Comparison of ENCODE assay signal across 12 cellular contexts in the genomic region with DNA sequence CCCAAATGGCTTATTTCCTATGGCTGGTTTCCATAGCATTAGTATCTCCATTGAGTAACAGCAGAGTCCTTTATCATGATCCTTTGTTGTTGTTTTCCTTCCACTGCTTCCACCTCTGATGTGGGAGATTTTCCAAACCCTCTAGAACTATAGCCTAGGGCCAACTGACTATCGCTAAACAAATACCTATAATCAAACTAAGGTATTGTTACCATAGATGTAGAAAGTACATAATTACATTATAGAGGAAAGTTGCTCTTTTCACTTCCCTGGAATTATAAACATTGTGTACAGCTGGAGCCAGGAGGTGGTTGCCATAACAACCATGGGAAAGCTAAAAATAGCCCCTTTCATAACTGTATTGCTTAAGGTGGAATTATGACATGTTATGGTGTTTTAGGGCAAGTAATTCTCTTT. TPM values are rescaled to one million over a fixed set of nuclear protein-coding genes. Genes with fewer than 3 reads are reported as not detected.
A peak's percentile ranks its signal among the peaks of the same experiment; 100 is the strongest.
DNase-seq lines count a peak whose midpoint lies in the region; ATAC-seq and TF ChIP-seq lines count a peak whose summit lies in the region.
"Had no signal": no experiment of that assay in that cellular context is flagged by ENCODE, and none has a peak within 500 bp of the region (broad histone marks: within the 10 kb centered on the region; RNA-seq: fewer than 3 reads in every experiment).

No MANE protein-coding gene starts in this region.

- no peaks in the 10 kb centered on the region for H3K27me3 Mint-ChIP-seq in endothelial cell (ENCODE audit: unreplicated experiment)

- no peaks in the 10 kb centered on the region for H3K9me3 ChIP-seq in HAP-1
- H3K9me3 ChIP-seq in neutrophil, result no peaks in the 10 kb centered on the region
- H3K9me3 ChIP-seq in left ventricle myocardium inferior (replicated peaks), result no peaks in the 10 kb centered on the region
- H3K9me3 ChIP-seq in MG63, result no peaks in the 10 kb centered on the region
- H3K9me3 ChIP-seq: psoas muscle had no signal

- H3K4me3 ChIP-seq in HAP-1, result no peak overlapping the region
- H3K4me3 ChIP-seq in neutrophil (ENCODE audit: low read depth in 1 of 2, low read length in 1 of 2), result no peak overlapping the region
- no peak overlapping the region for H3K4me3 ChIP-seq in left ventricle myocardium inferior
- no peak overlapping the region for H3K4me3 ChIP-seq in MG63
- H3K4me3 ChIP-seq: psoas muscle had no signal

- H3K27me3 ChIP-seq in HAP-1 (ENCODE audit: low read depth) (no peaks in the 10 kb centered on the region), neutrophil (no peaks in the 10 kb centered on the region), left ventricle myocardium inferior (ENCODE audit: low read depth) (no peaks in the 10 kb centered on the region), MG63 (no peaks in the 10 kb centered on the region)

- TF ChIP-seq CTCF in endothelial cell (IDR thresholded peaks at IDR 0.05; ENCODE audit: unreplicated experiment) (no peak), neutrophil (IDR thresholded peaks at IDR 0.05) (no peak), left ventricle myocardium inferior (IDR thresholded peaks at IDR 0.05; ENCODE audit: borderline replicate concordance) (no peak)

- H3K4me1 Mint-ChIP-seq in endothelial cell (ENCODE audit: unreplicated experiment), result peaks cover 4% of the 10 kb centered on the region
- H3K4me1 Mint-ChIP-seq: immature natural killer cell had no signal

- H3K27ac Mint-ChIP-seq in endothelial cell (ENCODE audit: unreplicated experiment), result peak overlapping the region; percentile 98
- H3K27ac Mint-ChIP-seq: immature natural killer cell had no signal

- H3K9me3 Mint-ChIP-seq in endothelial cell (ENCODE audit: unreplicated experiment), result no peaks in the 10 kb centered on the region
- H3K9me3 Mint-ChIP-seq: immature natural killer cell had no signal

- peaks cover 4% of the 10 kb centered on the region for H3K36me3 Mint-ChIP-seq in endothelial cell (ENCODE audit: low read depth, unreplicated experiment)

- H3K4me1 ChIP-seq in HAP-1 (peaks cover 29% of the 10 kb centered on the region), neutrophil (ENCODE audit: control insufficient read depth in 1 of 2, insufficient read depth in 1 of 2, low read depth in 1 of 2, low read length in 1 of 2) (peaks cover 12 to 16% of the 10 kb centered on the region in 2 experiments), left ventricle myocardium inferior (peaks cover 29% of the 10 kb centered on the region)

- peak overlapping the region; percentile 39 for H3K27ac ChIP-seq in neutrophil
- H3K27ac ChIP-seq in left ventricle myocardium inferior (replicated peaks), result no peak overlapping the region
- H3K27ac ChIP-seq: psoas muscle, VCaP had no signal

- in situ Hi-C loops in HAP-1 (cut with MboI; ENCODE audit: low sequenced_read_pairs), result no loop called here

- H3K36me3 ChIP-seq in HAP-1 (replicated peaks) (peaks cover 4% of the 10 kb centered on the region; the same call in 1 of the 2 replicates), neutrophil (peaks cover 18% of the 10 kb centered on the region), left ventricle myocardium inferior (peaks cover 5% of the 10 kb centered on the region), MG63 (no peaks in the 10 kb centered on the region; the same call in 1 of the 2 replicates)

- intact Hi-C loops in left ventricle myocardium inferior (cut with micrococcal nuclease), result no loop called here

- ATAC-seq in GM21825 (IDR thresholded peaks at IDR 0.05; ENCODE audit: unreplicated experiment), result no peak
- ATAC-seq: psoas muscle had no signal

- DNase-seq in HAP-1 (ENCODE audit: low spot score in 2 of 2) (peak; percentile 12 to 65), NCI-H226 (peak; percentile 47), endothelial cell (ENCODE audit: low spot score) (no peak), left ventricle myocardium inferior (no peak), MG63 (no peak), NOMO-1 treated with dmso at 0.1 percent for 144 hours (lab: John Stamatoyannopoulos, UW; ENCODE audit: unreplicated experiment) (no peak)
- DNase-seq: immature natural killer cell, psoas muscle, RPMI8226 had no signal

- no peak overlapping the region for H3K4me3 Mint-ChIP-seq in endothelial cell (ENCODE audit: unreplicated experiment)
- H3K4me3 Mint-ChIP-seq: immature natural killer cell had no signal

RNA-seq across cellular contexts. Expression of gene ALKBH3, which starts 47.0 kb away (rescaled TPM):
- total RNA-seq in endothelial cell (ENCODE audit: unreplicated experiment) (27.3 TPM), left ventricle myocardium inferior (18.1 TPM)
- total RNA-seq in MG63 (2014; rRNA removed; shearing (Covaris generic); ENCODE audit: low replicate concordance), result 59.3 and 129 TPM in 2 replicates

Comparison
In these comparisons a context has a peak if more than half of its experiments do, and no peak if none do; other contexts are left out.
1. DNase-seq: peak in HAP-1 (2 of 2) and NCI-H226 (single experiment); none in endothelial cell (single experiment), left ventricle myocardium inferior (single experiment), MG63 (single experiment) and NOMO-1 treated with dmso at 0.1 percent for 144 hours (single experiment).